Comparison of ENCODE assay signal across 1 cellular context in genomic region chr18:79566841-79567370, GRCh38.
TF ChIP-seq lines count a peak whose summit lies in the region.

No MANE protein-coding gene starts in this region.

TF ChIP-seq in H1, 55 proteins besides CTCF, POLR2A, EP300 and RAD21:
- no peak for TF ChIP-seq GABPA (IDR thresholded peaks at IDR 0.05; ENCODE audit: borderline replicate concordance, insufficient read depth, low read length)
- TF ChIP-seq GTF2F1 (IDR thresholded peaks at IDR 0.05; ENCODE audit: borderline replicate concordance, low read depth, low read length) = no peak
- TF ChIP-seq JUN (IDR thresholded peaks at IDR 0.05; ENCODE audit: low read depth, low read length) = no peak
- TF ChIP-seq KDM5A (IDR thresholded peaks at IDR 0.05; ENCODE audit: low read length) = no peak
- no peak for TF ChIP-seq CREB1 (IDR thresholded peaks at IDR 0.05)
- no peak for TF ChIP-seq RNF2 (IDR thresholded peaks at IDR 0.05; ENCODE audit: borderline replicate concordance, low read depth, low read length, missing control alignments, poor library complexity, severe bottlenecking)
- no peak for TF ChIP-seq BACH1 (IDR thresholded peaks at IDR 0.05; ENCODE audit: low read length)
- TF ChIP-seq HDAC6 (IDR thresholded peaks at IDR 0.05; ENCODE audit: low read depth, low read length) = no peak
- TF ChIP-seq JUND (IDR thresholded peaks at IDR 0.05; ENCODE audit: low read length) = no peak
- TF ChIP-seq SIX5 (IDR thresholded peaks at IDR 0.05; ENCODE audit: low read depth, low read length) = no peak
- TF ChIP-seq KDM1A (IDR thresholded peaks at IDR 0.05; ENCODE audit: borderline replicate concordance, low read length) = no peak
- no peak for TF ChIP-seq TBP (IDR thresholded peaks at IDR 0.05; ENCODE audit: low read depth, low read length)
- no peak for TF ChIP-seq ASH2L (IDR thresholded peaks at IDR 0.05; ENCODE audit: low read length)
- no peak for TF ChIP-seq CHD2 (IDR thresholded peaks at IDR 0.05; ENCODE audit: low read length)
- TF ChIP-seq MAX (IDR thresholded peaks at IDR 0.05) = no peak
- TF ChIP-seq SP4 (IDR thresholded peaks at IDR 0.05; ENCODE audit: low read length) = no peak
TF ChIP-seq in H1: peak in this region for 0.
